Comparison of ENCODE assay signal across 8 cellular contexts in genomic region chr1:112715264-112716053, GRCh38. TPM values are rescaled to one million over a fixed set of nuclear protein-coding genes. Genes with fewer than 3 reads are reported as not detected.
A peak's percentile ranks its signal among the peaks of the same experiment; 100 is the strongest.
DNase-seq lines count a peak whose midpoint lies in the region; ATAC-seq and TF ChIP-seq lines count a peak whose summit lies in the region.

Gene PPM1J (minus strand): TSS chr1:112715332. CDS start chr1:112715301, 31 bp downstream.

- intact Hi-C loops in mucosa of descending colon (cut with DNase I, micrococcal nuclease): loop anchor here (5.0 to 10.0 kb wide), 2 partner anchors 87 to 329 kb away; no protein-coding TSS in a partner anchor

- H4K20me1 ChIP-seq in OCI-LY3 (ENCODE audit: insufficient read depth, low read length): no peaks in the 10 kb centered on the region

- ATAC-seq in GM21367 (IDR thresholded peaks at IDR 0.05; ENCODE audit: unreplicated experiment) (peak; percentile 65), mucosa of descending colon (peak; percentile 89)

- H3K9me3 ChIP-seq in OCI-LY3 (ENCODE audit: insufficient read depth, low read length) (no peaks in the 10 kb centered on the region), mucosa of descending colon (no peaks in the 10 kb centered on the region)

- no peaks in the 10 kb centered on the region for H3K79me2 ChIP-seq in OCI-LY3 (ENCODE audit: low read length)

- in situ Hi-C loops in Caki2 (cut with HindIII; ENCODE audit: low pct_unique_long_range_greater_than_20kb, low sequenced_read_pairs): no loop called here

- TF ChIP-seq CTCF in OCI-LY3 (IDR thresholded peaks at IDR 0.05; ENCODE audit: low read depth, low read length) (no peak), epithelial cell of proximal tubule (conservative IDR thresholded peaks at IDR 0.05; ENCODE audit: low read depth, low read length) (no peak), mucosa of descending colon (IDR thresholded peaks at IDR 0.05) (no peak)

- peak within 1 kb of the TSS; percentile 67 for H3K9ac ChIP-seq in OCI-LY3 (ENCODE audit: low read length)

- peak within 1 kb of the TSS; percentile 65; the same call in 1 of the 2 replicates for H2AFZ ChIP-seq in OCI-LY3 (ENCODE audit: low read depth, low read length)

- H3K27ac ChIP-seq in OCI-LY3 (ENCODE audit: low read length): no peak within 1 kb of the TSS

- H3K4me3 ChIP-seq in OCI-LY3 (ENCODE audit: low read length): peak within 1 kb of the TSS; percentile 95
- peak within 1 kb of the TSS; percentile 58 for H3K4me3 ChIP-seq in epithelial cell of proximal tubule (ENCODE audit: low read depth, low read length)
- H3K4me3 ChIP-seq in mucosa of descending colon: no peak within 1 kb of the TSS

- DNase-seq in Caki2 (ENCODE audit: low read depth) (peak; percentile 92), HS-27A (ENCODE audit: low read depth) (peak; percentile 83), activated T-cell treated with anti-CD3 and anti-CD28 coated beads for 1 hour (ENCODE audit: low read depth) (peak; percentile 93), epithelial cell of proximal tubule (ENCODE audit: low read depth) (no peak), mucosa of descending colon (peak; percentile 99 to 100 (median 100))
- peak; percentile 93 to 95 for DNase-seq in stimulated activated CD8-positive, alpha-beta memory T cell treated with anti-CD3 and anti-CD28 coated beads, Interleukin-2, amount 100 ng/mL, for 1 hour (ENCODE audit: low read depth in 2 of 2)

- peak within 1 kb of the TSS; percentile 89 for H3K4me2 ChIP-seq in OCI-LY3 (ENCODE audit: low read length)

- no peaks in the 10 kb centered on the region for H3K36me3 ChIP-seq in OCI-LY3 (replicated peaks; ENCODE audit: low read depth, low read length)
- H3K36me3 ChIP-seq in mucosa of descending colon (ENCODE audit: low read depth): no peaks in the 10 kb centered on the region

- peaks cover 7% of the 10 kb centered on the region; the same call in 1 of the 2 replicates for H3K27me3 ChIP-seq in OCI-LY3 (ENCODE audit: low read depth, low read length)

- peaks cover 36% of the 10 kb centered on the region for H3K4me1 ChIP-seq in OCI-LY3 (ENCODE audit: low read length)
- H3K4me1 ChIP-seq in mucosa of descending colon (ENCODE audit: low read depth): peaks cover 12% of the 10 kb centered on the region

RNA-seq across cellular contexts. Expression of gene PPM1J, which starts in this region (rescaled TPM):
- total RNA-seq in Caki2 (2014; rRNA removed; shearing (Covaris generic); ENCODE audit: low replicate concordance): 0.57 and 1.1 TPM in 2 replicates
- total RNA-seq in epithelial cell of proximal tubule: 3.2 and 7.7 TPM in 2 replicates
- 1 to 10 TPM in 2 of 3 donors, under 1 TPM in 1; 0.92 to 1.7 (median 1.1) TPM for total RNA-seq in mucosa of descending colon
